ENCODE assay signal across 26 cellular contexts in the genomic region with DNA sequence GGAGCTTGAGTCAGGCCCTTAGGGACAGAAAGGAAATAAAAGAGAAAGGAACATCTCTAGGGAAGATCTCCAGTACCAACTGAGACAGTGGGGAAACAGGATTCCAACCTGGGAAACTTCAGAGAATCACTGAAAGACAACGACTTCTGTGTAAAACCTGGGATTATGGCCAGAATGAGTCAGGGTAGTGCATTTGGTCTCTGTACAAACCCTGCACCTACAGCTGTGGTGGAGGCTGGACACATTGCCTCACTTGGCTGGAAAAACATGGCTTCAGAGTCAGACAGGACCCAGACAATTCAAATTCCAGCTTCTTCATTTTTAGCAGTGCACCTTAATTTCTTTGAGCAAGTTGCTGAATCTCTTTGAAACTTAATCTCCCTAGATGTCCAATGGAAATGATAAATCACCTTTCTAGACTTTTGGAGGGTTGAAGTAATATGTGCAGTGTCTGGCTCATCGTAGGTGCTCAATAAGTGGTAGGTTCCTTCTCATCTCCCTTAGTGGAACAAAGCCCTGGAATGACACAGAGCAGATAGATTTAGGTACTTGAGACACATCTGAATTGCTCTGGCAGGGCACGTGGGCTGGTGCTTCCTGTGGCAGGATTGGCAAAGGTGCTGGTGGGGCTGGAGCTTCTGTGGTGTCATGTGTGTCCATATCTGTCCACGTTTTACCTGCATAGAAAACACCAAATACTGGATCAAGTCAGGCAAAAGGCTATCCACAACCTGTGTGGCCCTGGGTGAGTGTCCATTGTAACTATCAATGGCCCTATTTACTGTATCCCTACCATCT. TPM values are rescaled to one million over a fixed set of nuclear protein-coding genes. Genes with fewer than 3 reads are reported as not detected.
"Had no signal": no experiment of that assay in that cellular context is flagged by ENCODE, and none has a peak within 500 bp of the region (broad histone marks: within the 10 kb centered on the region; RNA-seq: fewer than 3 reads in every experiment).

No MANE protein-coding gene starts in this region.

- H3K4me3 Mint-ChIP-seq: activated B cell treated with CpG ODN at 0.5 μM for 24 hours; activated CD4-positive, alpha-beta T cell treated with anti-CD3 and anti-CD28 coated beads for 36 hours; activated naive CD8-positive, alpha-beta T cell; activated T-cell treated with anti-CD3 and anti-CD28 coated beads, Interleukin-2, amount 50 U/mL, for 24 hours; activated T-helper 17 cell treated with anti-CD3 and anti-CD28 coated beads, Interleukin-2, amount 50 U/mL, for 72 hours; naive B cell; T-helper 1 cell treated with Interleukin-12 subunit alpha and Interleukin-12 subunit beta and Interleukin-4 antibody, amounts not matched to agents 30 μg/mL and 1 μg/mL, for 36 hours; type B pancreatic cell had no signal

- H3K4me3 ChIP-seq: adrenal gland, ascending aorta, heart left ventricle, lower lobe of right lung, spleen, thoracic aorta, vagina had no signal

- H3K9me3 Mint-ChIP-seq: activated B cell treated with CpG ODN at 0.5 μM for 24 hours; activated T-cell treated with anti-CD3 and anti-CD28 coated beads, Interleukin-2, amount 50 U/mL, for 24 hours; activated T-helper 17 cell treated with anti-CD3 and anti-CD28 coated beads, Interleukin-2, amount 50 U/mL, for 72 hours; T-helper 1 cell treated with Interleukin-12 subunit alpha and Interleukin-12 subunit beta and Interleukin-4 antibody, amounts not matched to agents 30 μg/mL and 1 μg/mL, for 36 hours; type B pancreatic cell had no signal

- H3K4me1 Mint-ChIP-seq: activated B cell treated with CpG ODN at 0.5 μM for 24 hours; activated CD4-positive, alpha-beta T cell treated with anti-CD3 and anti-CD28 coated beads for 36 hours; activated T-helper 17 cell treated with anti-CD3 and anti-CD28 coated beads, Interleukin-2, amount 50 U/mL, for 72 hours; naive B cell had no signal

- H3K4me1 ChIP-seq: adrenal gland, ascending aorta, heart left ventricle, lower lobe of right lung, spleen, vagina had no signal

- DNase-seq: activated B cell treated with CpG ODN at 0.5 μM for 24 hours; activated CD4-positive, alpha-beta T cell treated with anti-CD3 and anti-CD28 coated beads for 36 hours; activated CD4-positive, alpha-beta T cell treated with anti-CD3 and anti-CD28 coated beads, Interleukin-2, amount 50 U/mL, for 4 hours; activated CD8-positive, alpha-beta memory T cell treated with anti-CD3 and anti-CD28 coated beads for 24 hours; activated CD8-positive, alpha-beta memory T cell treated with anti-CD3 and anti-CD28 coated beads, Interleukin-2, amount 50 U/mL, for 4 hours; activated T-cell treated with anti-CD3 and anti-CD28 coated beads, Interleukin-2, amount 50 U/mL, for 24 hours; adrenal gland; caudate nucleus; effector memory CD4-positive, alpha-beta T cell; heart left ventricle; kidney; lower lobe of right lung; naive B cell; nucleus accumbens; retina; spleen; stimulated activated CD4-positive, alpha-beta T cell treated with anti-CD3 and anti-CD28 coated beads, Interleukin-4, amount 100 ng/mL, for 1 hour; stimulated activated naive CD4-positive, alpha-beta T cell; T1000 had no signal

- H3K27ac Mint-ChIP-seq: activated B cell treated with CpG ODN at 0.5 μM for 24 hours; activated CD4-positive, alpha-beta T cell treated with anti-CD3 and anti-CD28 coated beads for 36 hours; activated naive CD8-positive, alpha-beta T cell; activated T-cell treated with anti-CD3 and anti-CD28 coated beads, Interleukin-2, amount 50 U/mL, for 24 hours; activated T-helper 17 cell treated with anti-CD3 and anti-CD28 coated beads, Interleukin-2, amount 50 U/mL, for 72 hours; T-helper 1 cell treated with Interleukin-12 subunit alpha and Interleukin-12 subunit beta and Interleukin-4 antibody, amounts not matched to agents 30 μg/mL and 1 μg/mL, for 36 hours; type B pancreatic cell had no signal

- H3K36me3 ChIP-seq: adrenal gland, ascending aorta, heart left ventricle, lower lobe of right lung, spleen, thoracic aorta, vagina had no signal

- H3K9me3 ChIP-seq: adrenal gland, ascending aorta, heart left ventricle, lower lobe of right lung, spleen, thoracic aorta, vagina had no signal

- H3K27ac ChIP-seq: adrenal gland, ascending aorta, heart left ventricle, lower lobe of right lung, spleen, thoracic aorta, vagina had no signal

- H3K36me3 Mint-ChIP-seq: activated naive CD8-positive, alpha-beta T cell; naive B cell; type B pancreatic cell had no signal

- H3K27me3 ChIP-seq: adrenal gland, ascending aorta, vagina had no signal

RNA-seq across cellular contexts. Expression of a gene that starts 6.1 kb away (rescaled TPM):
- total RNA-seq: activated B cell treated with CpG ODN at 0.5 μM for 24 hours; activated CD4-positive, alpha-beta T cell treated with anti-CD3 and anti-CD28 coated beads for 36 hours had no signal
